In genomic region chr19:41545547-41545946, GRCh38 we compare ENCODE assay signal across 13 cellular contexts. TPM values are rescaled to one million over a fixed set of nuclear protein-coding genes. Genes with fewer than 3 reads are reported as not detected.
DNase-seq lines count a peak whose midpoint lies in the region; ATAC-seq lines count a peak whose summit lies in the region.
"Had no signal": no experiment of that assay in that cellular context is flagged by ENCODE, and none has a peak within 500 bp of the region (broad histone marks: within the 10 kb centered on the region; RNA-seq: fewer than 3 reads in every experiment).

No MANE protein-coding gene starts in this region.

- no peaks in the 10 kb centered on the region for H3K27me3 Mint-ChIP-seq in T-helper 2 cell treated with Interferon-gamma antibody and Interleukin-4, amounts not matched to agents 5 μg/mL and 100 μg/mL, for 36 hours (ENCODE audit: low read depth)

- peaks cover 62% of the 10 kb centered on the region for H3K4me1 Mint-ChIP-seq in T-helper 2 cell treated with Interferon-gamma antibody and Interleukin-4, amounts not matched to agents 5 μg/mL and 100 μg/mL, for 36 hours (ENCODE audit: low read depth)

- intact Hi-C loops in left ventricle myocardium superior (cut with micrococcal nuclease) = no loop called here

- H3K4me3 Mint-ChIP-seq in T-helper 2 cell treated with Interferon-gamma antibody and Interleukin-4, amounts not matched to agents 5 μg/mL and 100 μg/mL, for 36 hours = peak overlapping the region; percentile 89

- H3K27ac Mint-ChIP-seq in T-helper 2 cell treated with Interferon-gamma antibody and Interleukin-4, amounts not matched to agents 5 μg/mL and 100 μg/mL, for 36 hours = peak overlapping the region; percentile 96

- H3K9me3 Mint-ChIP-seq in T-helper 2 cell treated with Interferon-gamma antibody and Interleukin-4, amounts not matched to agents 5 μg/mL and 100 μg/mL, for 36 hours = no peaks in the 10 kb centered on the region

- ATAC-seq in left ventricle myocardium superior = peak; percentile 42
- no peak for ATAC-seq in HG02798 (IDR thresholded peaks at IDR 0.05; ENCODE audit: poor library complexity, unreplicated experiment)
- no peak for ATAC-seq in GM21723 (IDR thresholded peaks at IDR 0.05; ENCODE audit: unreplicated experiment)

- DNase-seq in stimulated activated CD4-positive, alpha-beta T cell treated with anti-CD3 and anti-CD28 coated beads, Interleukin-4, amount 100 ng/mL, for 24 hours = peak; percentile 48
- no peak for DNase-seq in stimulated activated CD4-positive, alpha-beta T cell treated with anti-CD3 and anti-CD28 coated beads, Interleukin-4, amount 100 ng/mL, for 1 hour
- no peak for DNase-seq in T-helper 2 cell treated with Interferon-gamma antibody and Interleukin-4, amounts not matched to agents 5 μg/mL and 100 μg/mL, for 36 hours (ENCODE audit: low spot score)
- DNase-seq in left ventricle myocardium superior (no peak), SKM-1 treated with dmso at 0.1 percent for 144 hours (lab: John Stamatoyannopoulos, UW; ENCODE audit: unreplicated experiment) (no peak), C1 segment of cervical spinal cord (lab: John Stamatoyannopoulos, UW) (no peak)
- DNase-seq: glutamatergic neuron, H7, midbrain, NCI-H1105 had no signal

- peaks cover 9% of the 10 kb centered on the region for H3K36me3 Mint-ChIP-seq in T-helper 2 cell treated with Interferon-gamma antibody and Interleukin-4, amounts not matched to agents 5 μg/mL and 100 μg/mL, for 36 hours (ENCODE audit: low read depth)

RNA-seq across cellular contexts. Expression of gene CEACAM21, which starts 30.4 kb away (rescaled TPM):
- total RNA-seq in left ventricle myocardium superior = 0.99 TPM
- total RNA-seq: H7, RPMI7951 had no signal
